In genomic region chr14:59268011-59268410, GRCh38 we compare ENCODE assay signal across 23 cellular contexts.
A peak's percentile ranks its signal among the peaks of the same experiment; 100 is the strongest.
DNase-seq lines count a peak whose midpoint lies in the region; ATAC-seq and TF ChIP-seq lines count a peak whose summit lies in the region.
"Had no signal": no experiment of that assay in that cellular context is flagged by ENCODE, and none has a peak within 500 bp of the region (broad histone marks: within the 10 kb centered on the region; RNA-seq: fewer than 3 reads in every experiment).

No MANE protein-coding gene starts in this region.

- DNase-seq in EL (peak; percentile 61), NCI-H226 (peak; percentile 63), brain microvascular endothelial cell (peak; percentile 83), iris pigment epithelial cell (ENCODE audit: low read depth) (peak; percentile 72), COLO829 (ENCODE audit: low spot score) (no peak)
- DNase-seq: activated CD4-positive, CD25-positive, alpha-beta regulatory T cell treated with anti-CD3 and anti-CD28 coated beads, Interleukin-2, amount 50 U/mL, for 72 hours; activated CD8-positive, alpha-beta T cell treated with anti-CD3 and anti-CD28 coated beads for 36 hours; anterior cingulate cortex; C1 segment of cervical spinal cord; caudate nucleus; glutamatergic neuron; midbrain; naive thymus-derived CD4-positive, alpha-beta T cell; NCI-H1694 treated with DMSO at 0.1 percent for 48 hours; NCI-H69; psoas muscle; sigmoid colon; stimulated activated naive CD4-positive, alpha-beta T cell had no signal

- in situ Hi-C loops in brain microvascular endothelial cell (cut with HindIII; ENCODE audit: low pct_ligation_motif_present, low sequenced_read_pairs) = no loop called here

- ATAC-seq in GM18909 (IDR thresholded peaks at IDR 0.05; ENCODE audit: poor library complexity, unreplicated experiment) (no peak), GM21528 (IDR thresholded peaks at IDR 0.05; ENCODE audit: low FRiP score, unreplicated experiment) (no peak), HG03196 (IDR thresholded peaks at IDR 0.05; ENCODE audit: unreplicated experiment) (no peak)
- ATAC-seq: activated CD8-positive, alpha-beta T cell treated with anti-CD3 and anti-CD28 coated beads for 36 hours; activated naive CD4-positive, alpha-beta T cell treated with anti-CD3 and anti-CD28 coated beads, Interleukin-2, amount 50 U/mL, for 72 hours; naive thymus-derived CD4-positive, alpha-beta T cell; Panc1; psoas muscle had no signal

- no peaks in the 10 kb centered on the region for H3K36me3 ChIP-seq in brain microvascular endothelial cell (replicated peaks)

- no peaks in the 10 kb centered on the region for H3K27me3 ChIP-seq in brain microvascular endothelial cell (replicated peaks)
- H3K27me3 ChIP-seq: sigmoid colon had no signal

- TF ChIP-seq CTCF in brain microvascular endothelial cell (IDR thresholded peaks at IDR 0.05; ENCODE audit: low read depth, low read length, missing control alignments) = no peak

- peak overlapping the region; percentile 1 for H3K27ac ChIP-seq in brain microvascular endothelial cell
- H3K27ac ChIP-seq: psoas muscle, sigmoid colon had no signal

- H3K4me3 ChIP-seq in brain microvascular endothelial cell (ENCODE audit: low read depth, low read length) = no peak overlapping the region
- H3K4me3 ChIP-seq: psoas muscle, sigmoid colon had no signal
